ENCODE assay signal across 1 cellular context in the genomic region with DNA sequence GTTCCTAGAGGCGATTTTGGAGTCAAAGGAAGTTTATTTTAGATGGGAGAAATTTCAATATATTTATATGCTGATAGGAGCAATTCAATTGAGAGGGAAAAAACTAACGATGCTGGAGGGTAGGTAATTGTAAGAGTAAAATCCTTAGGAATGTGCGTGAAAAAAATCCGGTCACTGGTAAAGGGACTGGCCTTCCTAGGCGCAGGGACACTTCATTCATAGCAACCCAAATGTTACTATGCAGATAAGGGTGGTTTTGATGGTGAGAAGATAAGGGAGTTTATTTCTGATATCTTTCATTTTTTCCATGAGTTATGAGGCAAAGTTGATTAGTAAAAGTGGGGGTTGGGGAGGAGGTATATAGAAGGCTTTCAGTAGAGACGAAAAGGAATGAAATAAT.
TF ChIP-seq lines count a peak whose summit lies in the region.

No MANE protein-coding gene starts in this region.

TF ChIP-seq in K562, 482 proteins besides CTCF, POLR2A, EP300 and RAD21 (continued from another document):
- no peak for TF ChIP-seq TAL1 (IDR thresholded peaks at IDR 0.05)
- TF ChIP-seq NFE2L1 (tag; IDR thresholded peaks at IDR 0.05; ENCODE audit: borderline replicate concordance, low read depth): no peak
- TF ChIP-seq SPI1 (IDR thresholded peaks at IDR 0.05; ENCODE audit: borderline replicate concordance, low read depth, low read length): no peak
- TF ChIP-seq, protein P1, sequence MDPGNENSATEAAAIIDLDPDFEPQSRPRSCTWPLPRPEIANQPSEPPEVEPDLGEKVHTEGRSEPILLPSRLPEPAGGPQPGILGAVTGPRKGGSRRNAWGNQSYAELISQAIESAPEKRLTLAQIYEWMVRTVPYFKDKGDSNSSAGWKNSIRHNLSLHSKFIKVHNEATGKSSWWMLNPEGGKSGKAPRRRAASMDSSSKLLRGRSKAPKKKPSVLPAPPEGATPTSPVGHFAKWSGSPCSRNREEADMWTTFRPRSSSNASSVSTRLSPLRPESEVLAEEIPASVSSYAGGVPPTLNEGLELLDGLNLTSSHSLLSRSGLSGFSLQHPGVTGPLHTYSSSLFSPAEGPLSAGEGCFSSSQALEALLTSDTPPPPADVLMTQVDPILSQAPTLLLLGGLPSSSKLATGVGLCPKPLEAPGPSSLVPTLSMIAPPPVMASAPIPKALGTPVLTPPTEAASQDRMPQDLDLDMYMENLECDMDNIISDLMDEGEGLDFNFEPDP (CRISPR knock-in tag; IDR thresholded peaks at IDR 0.05): no peak
- no peak for TF ChIP-seq JUND (IDR thresholded peaks at IDR 0.05; ENCODE audit: borderline replicate concordance, low read depth, low read length)
- TF ChIP-seq JUND (tag; IDR thresholded peaks at IDR 0.05; ENCODE audit: borderline replicate concordance, low read depth, low read length): no peak
- no peak for TF ChIP-seq CBX2 (IDR thresholded peaks at IDR 0.05; ENCODE audit: insufficient read depth, low read length, poor library complexity, severe bottlenecking)
- TF ChIP-seq, protein P2, sequence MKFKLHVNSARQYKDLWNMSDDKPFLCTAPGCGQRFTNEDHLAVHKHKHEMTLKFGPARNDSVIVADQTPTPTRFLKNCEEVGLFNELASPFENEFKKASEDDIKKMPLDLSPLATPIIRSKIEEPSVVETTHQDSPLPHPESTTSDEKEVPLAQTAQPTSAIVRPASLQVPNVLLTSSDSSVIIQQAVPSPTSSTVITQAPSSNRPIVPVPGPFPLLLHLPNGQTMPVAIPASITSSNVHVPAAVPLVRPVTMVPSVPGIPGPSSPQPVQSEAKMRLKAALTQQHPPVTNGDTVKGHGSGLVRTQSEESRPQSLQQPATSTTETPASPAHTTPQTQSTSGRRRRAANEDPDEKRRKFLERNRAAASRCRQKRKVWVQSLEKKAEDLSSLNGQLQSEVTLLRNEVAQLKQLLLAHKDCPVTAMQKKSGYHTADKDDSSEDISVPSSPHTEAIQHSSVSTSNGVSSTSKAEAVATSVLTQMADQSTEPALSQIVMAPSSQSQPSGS (CRISPR knock-in tag; IDR thresholded peaks at IDR 0.05): no peak
- no peak for TF ChIP-seq SAFB (IDR thresholded peaks at IDR 0.05; ENCODE audit: borderline replicate concordance, low read depth, low read length)
- no peak for TF ChIP-seq EWSR1 (IDR thresholded peaks at IDR 0.05; ENCODE audit: borderline replicate concordance, low read depth, partially characterized antibody)
- no peak for TF ChIP-seq HMG20B (CRISPR knock-in tag; IDR thresholded peaks at IDR 0.05)
- TF ChIP-seq HSF4 (CRISPR knock-in tag; IDR thresholded peaks at IDR 0.05; ENCODE audit: borderline replicate concordance): no peak
